In the genomic region with DNA sequence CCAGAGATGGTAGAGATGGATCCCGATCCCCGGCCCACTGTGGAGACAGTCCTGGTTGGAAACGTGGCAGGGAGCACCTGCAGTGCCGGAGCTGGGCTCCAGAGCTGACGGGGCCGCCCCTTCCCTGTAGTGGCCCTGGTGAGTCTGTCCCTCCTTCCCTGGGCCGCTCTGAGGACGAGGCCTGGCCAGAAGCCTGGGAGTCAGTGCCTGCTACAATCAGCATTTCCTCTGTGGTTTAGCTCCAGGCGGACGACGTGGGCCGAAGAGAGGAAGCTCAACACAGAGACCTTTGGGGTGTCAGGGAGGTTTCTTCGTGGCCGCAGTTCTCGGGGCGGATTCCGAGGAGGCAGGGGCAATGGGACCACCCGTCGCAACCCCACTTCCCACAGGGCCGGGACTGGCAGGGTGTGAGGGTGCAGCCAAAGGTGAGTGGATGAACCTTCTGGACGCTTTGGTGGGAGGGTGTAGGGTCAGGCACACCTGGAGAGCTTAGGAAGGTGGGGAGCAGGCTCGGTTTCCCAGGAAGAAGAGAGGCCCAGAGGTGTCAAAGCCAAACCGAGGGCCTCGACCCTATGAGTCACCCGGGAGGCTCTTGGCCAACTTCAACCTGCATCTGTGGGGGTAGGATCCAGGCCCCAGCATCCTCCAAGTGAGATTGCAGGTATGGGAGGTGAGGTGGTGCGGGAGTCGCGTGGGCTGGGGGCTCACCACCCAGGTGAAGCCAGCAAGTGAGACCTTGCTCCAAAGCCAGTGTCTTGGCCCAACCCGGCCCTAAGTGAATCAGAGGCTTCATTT, we compare ENCODE assay signal across 11 cellular contexts. TPM values are rescaled to one million over a fixed set of nuclear protein-coding genes. Genes with fewer than 3 reads are reported as not detected.
DNase-seq lines count a peak whose midpoint lies in the region; ATAC-seq, FAIRE-seq and TF ChIP-seq lines count a peak whose summit lies in the region.
"Had no signal": no experiment of that assay in that cellular context is flagged by ENCODE, and none has a peak within 500 bp of the region (broad histone marks: within the 10 kb centered on the region; RNA-seq: fewer than 3 reads in every experiment).

No MANE protein-coding gene starts in this region.

- peaks cover 4% of the 10 kb centered on the region for H3K79me1 ChIP-seq in mesendoderm (ENCODE audit: low read length)

- no peak overlapping the region for H2BK15ac ChIP-seq in mesendoderm (replicated peaks; ENCODE audit: low read depth)

- POLR2A ChIA-PET in activated CD4-positive, alpha-beta memory T cell treated with anti-CD3 and anti-CD28 coated beads, Interleukin-2, amount 10 ng/mL, durations not matched to agents 7 days and 5 days (lab: Charles Lee), result interaction anchor here (0.6 to 4.6 kb wide), 5 partner anchors 9 to 67 kb away, joined by 3 to 22 read pairs (median 3); a partner anchor contains a TSS

- H4K8ac ChIP-seq in mesendoderm (ENCODE audit: low read depth, low read length), result no peak overlapping the region

- H3K4me1 ChIP-seq in Karpas-422 (ENCODE audit: low read length) (peaks cover 27% of the 10 kb centered on the region), mesendoderm (ENCODE audit: control insufficient read depth, low read depth, low read length) (no peaks in the 10 kb centered on the region), kidney (ENCODE audit: control insufficient read depth in 1 of 2, insufficient read depth in 1 of 2, low read depth in 1 of 2, low read length in 2 of 2) (peaks cover 2 to 3% of the 10 kb centered on the region in 2 donors)

- H3K36me3 ChIP-seq in Karpas-422 (ENCODE audit: insufficient read depth, low read length), result peaks cover 57% of the 10 kb centered on the region
- peaks cover 37% of the 10 kb centered on the region for H3K36me3 ChIP-seq in mesendoderm (ENCODE audit: control insufficient read depth, insufficient read depth, low read length)
- peaks cover 56 to 71% of the 10 kb centered on the region in 2 donors for H3K36me3 ChIP-seq in kidney (ENCODE audit: control insufficient read depth in 1 of 2, insufficient read depth in 2 of 2, low read length in 2 of 2)

- WGBS in mesendoderm (ENCODE audit: extremely low coverage, insufficient coverage, low lambda C conversion rate), result no CpG with 5 or more reads among the region's 29 CpGs

- no peak overlapping the region for H3K18ac ChIP-seq in mesendoderm (ENCODE audit: low read length)

- H4K5ac ChIP-seq in mesendoderm (ENCODE audit: low read length), result no peak overlapping the region

- H3K4me3 Mint-ChIP-seq in activated CD4-positive, alpha-beta memory T cell treated with anti-CD3 and anti-CD28 coated beads, Interleukin-2, amount 10 ng/mL, durations not matched to agents 7 days and 5 days, result no peak overlapping the region
- H3K4me3 Mint-ChIP-seq in stimulated activated memory B cell treated with anti-CD40 and anti-IgM and Interleukin-4, amounts not matched to agents 10 μg/mL and 1 μg/mL and 100 μg/mL, for 72 hours, result no peak overlapping the region

- no peak for FAIRE-seq in kidney (lab: Jason Lieb, UNC)

- H3K79me2 ChIP-seq in Karpas-422 (ENCODE audit: low read length), result no peaks in the 10 kb centered on the region
- no peaks in the 10 kb centered on the region for H3K79me2 ChIP-seq in mesendoderm (ENCODE audit: control insufficient read depth, insufficient read depth, low read length)

- H3K27me3 Mint-ChIP-seq in activated CD4-positive, alpha-beta memory T cell treated with anti-CD3 and anti-CD28 coated beads, Interleukin-2, amount 10 ng/mL, durations not matched to agents 7 days and 5 days, result no peaks in the 10 kb centered on the region
- H3K27me3 Mint-ChIP-seq in stimulated activated memory B cell treated with anti-CD40 and anti-IgM and Interleukin-4, amounts not matched to agents 10 μg/mL and 1 μg/mL and 100 μg/mL, for 72 hours, result no peaks in the 10 kb centered on the region

- no peaks in the 10 kb centered on the region for H3K9me3 ChIP-seq in Karpas-422 (ENCODE audit: low read length)
- no peaks in the 10 kb centered on the region for H3K9me3 ChIP-seq in kidney (ENCODE audit: control insufficient read depth in 1 of 2, low read length in 2 of 2)

- H3K4me2 ChIP-seq in Karpas-422 (ENCODE audit: low read depth, low read length, poor library complexity, severe bottlenecking), result no peak overlapping the region
- H3K4me2 ChIP-seq in mesendoderm (ENCODE audit: low read length), result no peak overlapping the region

- CTCF ChIA-PET in activated CD4-positive, alpha-beta memory T cell treated with anti-CD3 and anti-CD28 coated beads, Interleukin-2, amount 10 ng/mL, durations not matched to agents 7 days and 5 days (lab: Charles Lee), result interaction anchor here (1.4 kb wide), 1 partner anchor 9 kb away, joined by 3 read pairs; no protein-coding TSS in a partner anchor

- H3K9ac ChIP-seq in Karpas-422 (ENCODE audit: low read length), result no peak overlapping the region
- no peak overlapping the region for H3K9ac ChIP-seq in mesendoderm (ENCODE audit: low read length)
- H3K9ac ChIP-seq in kidney (ENCODE audit: low read length in 2 of 2), result no peak overlapping the region

- no peak overlapping the region for H3K4me3 ChIP-seq in Karpas-422 (ENCODE audit: low read length)
- no peak overlapping the region for H3K4me3 ChIP-seq in mesendoderm (ENCODE audit: low read length)
- H3K4me3 ChIP-seq in kidney (ENCODE audit: low read length in 2 of 2), result no peak overlapping the region

- 0 out of 2 replicates have a peak, but pooled peaks cover 11% of the 10 kb centered on the region for H4K20me1 ChIP-seq in Karpas-422 (ENCODE audit: insufficient read depth, low read depth, low read length)

- DNase-seq in Karpas-422, result no peak
- no peak for DNase-seq in activated CD4-positive, alpha-beta memory T cell treated with anti-CD3 and anti-CD28 coated beads, Interleukin-2, amount 10 ng/mL, durations not matched to agents 7 days and 5 days
- peak; percentile 55 for DNase-seq in iris pigment epithelial cell (ENCODE audit: low read depth)
- DNase-seq in mesendoderm, result no peak
- no peak for DNase-seq in activated effector memory CD4-positive, alpha-beta T cell treated with anti-CD3 and anti-CD28 coated beads, Interleukin-2, amount 50 U/mL, for 16 hours
- DNase-seq in kidney, result no peak
- DNase-seq: activated effector memory CD4-positive, alpha-beta T cell treated with Interleukin-2 at 50 U/mL for 16 hours; NCI-H187 treated with DMSO at 0.1 percent for 48 hours; stimulated activated CD4-positive, alpha-beta T cell treated with anti-CD3 and anti-CD28 coated beads, Interleukin-15, amount 100 ng/mL, for 24 hours; stimulated activated naive CD4-positive, alpha-beta T cell treated with Interleukin-2 at 50 U/mL for 16 hours had no signal

- TF ChIP-seq CTCF in kidney (IDR thresholded peaks at IDR 0.05; ENCODE audit: borderline replicate concordance, extremely low read depth, insufficient read depth), result no peak

- H2AK5ac ChIP-seq in mesendoderm (ENCODE audit: low read length), result no peak overlapping the region

- H2BK5ac ChIP-seq in mesendoderm (ENCODE audit: low read length), result no peak overlapping the region

- no peaks in the 10 kb centered on the region for H3K9me2 ChIP-seq in Karpas-422 (replicated peaks; ENCODE audit: insufficient read depth, low read length)

- peak overlapping the region; percentile 67 for H3K27ac Mint-ChIP-seq in activated CD4-positive, alpha-beta memory T cell treated with anti-CD3 and anti-CD28 coated beads, Interleukin-2, amount 10 ng/mL, durations not matched to agents 7 days and 5 days
- peak overlapping the region; percentile 38 for H3K27ac Mint-ChIP-seq in stimulated activated memory B cell treated with anti-CD40 and anti-IgM and Interleukin-4, amounts not matched to agents 10 μg/mL and 1 μg/mL and 100 μg/mL, for 72 hours

- no peak overlapping the region for H3K4ac ChIP-seq in mesendoderm (ENCODE audit: low read depth, low read length)

- no peak overlapping the region for H2BK120ac ChIP-seq in mesendoderm (ENCODE audit: low read depth, low read length)

- intact Hi-C loops in kidney (cut with DNase I), result loop anchor here (10.0 kb wide), 2 partner anchors 68 to 118 kb away; a partner anchor contains a TSS

- no peak overlapping the region for H2AFZ ChIP-seq in Karpas-422 (ENCODE audit: low read length)

- no peak overlapping the region for H3K23ac ChIP-seq in mesendoderm (ENCODE audit: low read length)

- H3K9me3 Mint-ChIP-seq in activated CD4-positive, alpha-beta memory T cell treated with anti-CD3 and anti-CD28 coated beads, Interleukin-2, amount 10 ng/mL, durations not matched to agents 7 days and 5 days, result no peaks in the 10 kb centered on the region
- H3K9me3 Mint-ChIP-seq in stimulated activated memory B cell treated with anti-CD40 and anti-IgM and Interleukin-4, amounts not matched to agents 10 μg/mL and 1 μg/mL and 100 μg/mL, for 72 hours, result no peaks in the 10 kb centered on the region

- H3K27ac ChIP-seq in Karpas-422 (ENCODE audit: low read length) (peak overlapping the region; percentile 11; the same call in 1 of the 2 replicates), mesendoderm (ENCODE audit: low read depth, low read length) (no peak overlapping the region), kidney (ENCODE audit: low read depth in 2 of 2, low read length in 2 of 2) (no peak overlapping the region)

- no peak for ATAC-seq in stimulated activated memory B cell treated with anti-CD40 and anti-IgM and Interleukin-4, amounts not matched to agents 10 μg/mL and 1 μg/mL and 100 μg/mL, for 72 hours

- H3K4me1 Mint-ChIP-seq in activated CD4-positive, alpha-beta memory T cell treated with anti-CD3 and anti-CD28 coated beads, Interleukin-2, amount 10 ng/mL, durations not matched to agents 7 days and 5 days, result peaks cover 42% of the 10 kb centered on the region
- peaks cover 60% of the 10 kb centered on the region for H3K4me1 Mint-ChIP-seq in stimulated activated memory B cell treated with anti-CD40 and anti-IgM and Interleukin-4, amounts not matched to agents 10 μg/mL and 1 μg/mL and 100 μg/mL, for 72 hours

- no peak overlapping the region for H3K56ac ChIP-seq in mesendoderm (ENCODE audit: low read length)

- peaks cover 79% of the 10 kb centered on the region for H3K36me3 Mint-ChIP-seq in activated CD4-positive, alpha-beta memory T cell treated with anti-CD3 and anti-CD28 coated beads, Interleukin-2, amount 10 ng/mL, durations not matched to agents 7 days and 5 days (ENCODE audit: low read depth)
- peaks cover 85% of the 10 kb centered on the region for H3K36me3 Mint-ChIP-seq in stimulated activated memory B cell treated with anti-CD40 and anti-IgM and Interleukin-4, amounts not matched to agents 10 μg/mL and 1 μg/mL and 100 μg/mL, for 72 hours

- H3K27me3 ChIP-seq in Karpas-422 (ENCODE audit: low read length) (no peaks in the 10 kb centered on the region), mesendoderm (ENCODE audit: insufficient read depth, low read length, poor library complexity) (no peaks in the 10 kb centered on the region)

RNA-seq across cellular contexts. Expression of a gene that starts 9.9 kb away (rescaled TPM):
- total RNA-seq in Karpas-422 (2014; rRNA removed; shearing (Covaris generic); ENCODE audit: low replicate concordance), result 181 and 259 TPM in 2 replicates
- total RNA-seq in activated CD4-positive, alpha-beta memory T cell treated with anti-CD3 and anti-CD28 coated beads, Interleukin-2, amount 10 ng/mL, durations not matched to agents 7 days and 5 days, result 100 to 1,000 TPM; 243 to 246 TPM
- polyA plus RNA-seq in mesendoderm (2013, experiment 1 of 2), result 431 TPM
- polyA plus RNA-seq in mesendoderm (2013, experiment 2 of 2), result 443 TPM
- 190 TPM for total RNA-seq in kidney
- polyA plus RNA-seq in kidney (ENCODE audit: insufficient read depth, low read depth, low replicate concordance), result 315 TPM

RNA-seq across cellular contexts. Expression of a gene that starts 10.3 kb away (rescaled TPM):
- total RNA-seq in Karpas-422 (2014; rRNA removed; shearing (Covaris generic); ENCODE audit: low replicate concordance), result 12.3 and 13.1 TPM in 2 replicates
- total RNA-seq in activated CD4-positive, alpha-beta memory T cell treated with anti-CD3 and anti-CD28 coated beads, Interleukin-2, amount 10 ng/mL, durations not matched to agents 7 days and 5 days, result 10 to 100 TPM; 15.1 to 16.7 TPM
- polyA plus RNA-seq in mesendoderm (2013, experiment 1 of 2), result 7.7 TPM
- 7.7 TPM for polyA plus RNA-seq in mesendoderm (2013, experiment 2 of 2)
- 12.0 TPM for total RNA-seq in kidney
- 6.5 TPM for polyA plus RNA-seq in kidney (ENCODE audit: insufficient read depth, low read depth, low replicate concordance)

RNA-seq across cellular contexts. Expression of a gene that starts 11.0 kb away (rescaled TPM):
- total RNA-seq in Karpas-422 (2014; rRNA removed; shearing (Covaris generic); ENCODE audit: low replicate concordance), result 16.1 and 32.3 TPM in 2 replicates
- 10 to 100 TPM; 38.9 to 39.0 TPM for total RNA-seq in activated CD4-positive, alpha-beta memory T cell treated with anti-CD3 and anti-CD28 coated beads, Interleukin-2, amount 10 ng/mL, durations not matched to agents 7 days and 5 days
- 37.1 TPM for polyA plus RNA-seq in mesendoderm (2013, experiment 1 of 2)
- 39.0 TPM for polyA plus RNA-seq in mesendoderm (2013, experiment 2 of 2)
- total RNA-seq in kidney, result 31.6 TPM
- polyA plus RNA-seq in kidney (ENCODE audit: insufficient read depth, low read depth, low replicate concordance), result 18.0 TPM

RNA-seq across cellular contexts. Expression of a gene that starts 49.6 kb away (rescaled TPM):
- total RNA-seq in Karpas-422 (2014; rRNA removed; shearing (Covaris generic); ENCODE audit: low replicate concordance), result 20.2 and 31.5 TPM in 2 replicates
- total RNA-seq in activated CD4-positive, alpha-beta memory T cell treated with anti-CD3 and anti-CD28 coated beads, Interleukin-2, amount 10 ng/mL, durations not matched to agents 7 days and 5 days, result 10 to 100 TPM; 25.6 to 27.2 TPM
- 19.6 TPM for polyA plus RNA-seq in mesendoderm (2013, experiment 1 of 2)
- polyA plus RNA-seq in mesendoderm (2013, experiment 2 of 2), result 18.5 TPM
- total RNA-seq in kidney, result 36.1 TPM
- polyA plus RNA-seq in kidney (ENCODE audit: insufficient read depth, low read depth, low replicate concordance), result 45.2 TPM
